19 cellular contexts compared by ENCODE assay signal in the genomic region with DNA sequence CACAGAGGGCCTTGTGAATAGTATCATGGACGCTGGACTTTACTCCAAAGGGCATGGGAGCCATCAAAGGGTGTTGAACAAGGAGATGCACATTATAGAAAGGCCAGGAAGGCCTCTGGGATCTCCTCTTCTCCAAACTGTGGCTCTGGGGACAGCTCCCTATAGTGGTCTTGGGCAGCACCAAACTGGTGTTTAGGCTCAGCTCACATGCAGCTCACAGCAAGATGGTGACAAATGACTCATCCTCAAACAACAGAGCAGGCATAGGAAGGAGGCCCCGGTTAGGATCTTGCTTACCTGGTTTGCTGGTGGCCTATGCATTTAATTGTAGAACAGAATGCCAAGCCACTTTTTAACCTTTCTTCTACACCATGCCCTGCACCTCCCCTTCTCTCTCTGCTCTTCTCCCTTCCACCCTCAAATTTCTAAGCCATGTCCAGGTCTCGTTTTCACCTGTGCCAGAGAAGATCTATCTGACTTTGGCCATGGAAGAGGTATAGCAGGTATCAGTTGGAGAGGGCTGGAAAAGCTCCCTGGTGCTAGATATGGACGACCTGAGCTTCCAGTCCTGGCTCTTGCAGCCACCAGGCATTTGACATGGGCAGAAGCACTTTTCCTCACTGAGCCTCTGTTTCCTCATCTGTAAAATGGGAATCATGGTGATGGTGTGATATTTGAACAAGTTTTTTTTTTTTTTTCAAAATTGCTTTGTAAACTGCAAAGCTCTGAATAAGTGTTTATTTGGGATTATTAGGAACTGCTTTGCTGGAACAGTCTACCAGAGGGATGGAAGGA.
"Had no signal": no experiment of that assay in that cellular context is flagged by ENCODE, and none has a peak within 500 bp of the region (broad histone marks: within the 10 kb centered on the region; RNA-seq: fewer than 3 reads in every experiment).

No MANE protein-coding gene starts in this region.

- H3K27me3 ChIP-seq: ascending aorta, colonic mucosa, stomach had no signal

- H3K9me3 ChIP-seq: ascending aorta, colonic mucosa, stomach had no signal

- H3K27ac ChIP-seq: ascending aorta, colonic mucosa, stomach, WERI-Rb-1 had no signal

- DNase-seq: activated CD4-positive, alpha-beta T cell treated with anti-CD3 and anti-CD28 coated beads for 1 hour; activated CD8-positive, alpha-beta memory T cell treated with anti-CD3 and anti-CD28 coated beads for 24 hours; activated CD8-positive, alpha-beta memory T cell treated with anti-CD3 and anti-CD28 coated beads, Interleukin-2, amount 50 U/mL, for 48 hours; activated effector memory CD4-positive, alpha-beta T cell treated with anti-CD3 and anti-CD28 coated beads, Interleukin-2, amount 50 U/mL, for 16 hours; activated naive CD4-positive, alpha-beta T cell treated with anti-CD3 and anti-CD28 coated beads, Interleukin-2, amount 50 U/mL, for 16 hours; activated T-cell treated with anti-CD3 and anti-CD28 coated beads, Interleukin-2, amount 50 U/mL, for 48 hours; colonic mucosa; hypothalamus; islet precursor cell; left colon; midbrain; occipital lobe; stimulated activated CD4-positive, alpha-beta T cell treated with anti-CD3 and anti-CD28 coated beads, Interleukin-2, amount 100 ng/mL, for 24 hours; stomach; WERI-Rb-1 had no signal

- H3K4me3 ChIP-seq: ascending aorta, colonic mucosa, stomach had no signal

- FAIRE-seq: frontal cortex had no signal

- H3K36me3 ChIP-seq: ascending aorta, colonic mucosa, stomach, WERI-Rb-1 had no signal

- ATAC-seq: left colon had no signal

- H3K9me3 Mint-ChIP-seq: central memory CD8-positive, alpha-beta T cell; nephron had no signal

- H3K4me3 Mint-ChIP-seq: central memory CD8-positive, alpha-beta T cell; nephron had no signal

- H3K4me1 Mint-ChIP-seq: central memory CD8-positive, alpha-beta T cell had no signal

- H3K27ac Mint-ChIP-seq: nephron had no signal

- H3K4me1 ChIP-seq: ascending aorta, colonic mucosa had no signal
